ENCODE assay signal across 10 cellular contexts in genomic region chr1:9787702-9788101, GRCh38. TPM values are rescaled to one million over a fixed set of nuclear protein-coding genes. Genes with fewer than 3 reads are reported as not detected.
DNase-seq lines count a peak whose midpoint lies in the region; ATAC-seq, FAIRE-seq and TF ChIP-seq lines count a peak whose summit lies in the region.
"Had no signal": no experiment of that assay in that cellular context is flagged by ENCODE, and none has a peak within 500 bp of the region (broad histone marks: within the 10 kb centered on the region; RNA-seq: fewer than 3 reads in every experiment).

No MANE protein-coding gene starts in this region.

- H3K9ac ChIP-seq in HepG2 (ENCODE audit: insufficient read depth, low read depth, low read length), result no peak overlapping the region

- H3K9me3 Mint-ChIP-seq in activated B cell treated with CpG ODN at 0.5 μM for 24 hours, result no peaks in the 10 kb centered on the region
- no peaks in the 10 kb centered on the region for H3K9me3 Mint-ChIP-seq in immature natural killer cell

- H3K27ac ChIP-seq in DOHH2 (ENCODE audit: low read depth, low read length) (peak overlapping the region; percentile 94), HepG2 (ENCODE audit: extremely low read length, insufficient read depth, low read length) (no peak overlapping the region)
- H3K27ac ChIP-seq: thyroid gland had no signal

- POLR2A ChIA-PET in activated B cell treated with CpG ODN at 0.5 μM for 24 hours (lab: Charles Lee) (no interaction called here), HepG2 (lab: Yijun Ruan, JAX) (no interaction called here)

- ATAC-seq in HG02970 (IDR thresholded peaks at IDR 0.05; ENCODE audit: low FRiP score, unreplicated experiment), result peak; percentile 61
- peak; percentile 91 for ATAC-seq in activated B cell treated with CpG ODN at 0.5 μM for 24 hours (ENCODE audit: low read depth)
- ATAC-seq in Right ventricle myocardium superior (ENCODE audit: poor library complexity), result no peak
- no peak for ATAC-seq in HepG2

- H3K27me3 Mint-ChIP-seq in activated B cell treated with CpG ODN at 0.5 μM for 24 hours (no peaks in the 10 kb centered on the region), immature natural killer cell (ENCODE audit: low read depth in 3 of 3) (peaks cover 0 to 2% (median 0%) of the 10 kb centered on the region in 3 donors)

- H3K36me3 ChIP-seq in DOHH2 (ENCODE audit: control insufficient read depth, low read length) (peaks cover 23% of the 10 kb centered on the region), HepG2 (replicated peaks in 1 of 2; ENCODE audit: control insufficient read depth in 1 of 2, insufficient read depth in 2 of 2, low read length in 2 of 2) (no peaks in the 10 kb centered on the region)
- H3K36me3 ChIP-seq: thyroid gland had no signal

- FAIRE-seq in HepG2 (lab: Jason Lieb, UNC), result no peak

- intact Hi-C loops in activated B cell treated with CpG ODN at 0.5 μM for 24 hours (cut with micrococcal nuclease) (loop anchor here (1.0 to 10.0 kb wide), 3 partner anchors 38 to 247 kb away; partner anchors contain the start of genes LZIC, NMNAT1 and UBE4B), Right ventricle myocardium superior (cut with DNase I) (no loop called here), HepG2 (cut with micrococcal nuclease; ENCODE audit: unreplicated experiment) (no loop called here)

- no peak for TF ChIP-seq POLR2A in HepG2 (IDR thresholded peaks at IDR 0.05; ENCODE audit: insufficient read depth in 1 of 2, low read depth in 2 of 2, low read length in 2 of 2)

- H3K9me2 ChIP-seq in DOHH2 (replicated peaks; ENCODE audit: control insufficient read depth, low read length), result no peaks in the 10 kb centered on the region

- H3K4me3 Mint-ChIP-seq in activated B cell treated with CpG ODN at 0.5 μM for 24 hours (peak overlapping the region; percentile 78), immature natural killer cell (peak overlapping the region in 4 of 5 donors; percentile 2 to 81 (median 49))

- DNase-seq in activated B cell treated with CpG ODN at 0.5 μM for 24 hours, result peak; percentile 18
- DNase-seq in immature natural killer cell, result peak in 1 of 3 donors; percentile 30
- DNase-seq in Right ventricle myocardium superior, result no peak
- no peak for DNase-seq in HepG2 (ENCODE audit: low spot score)
- no peak for DNase-seq in UCSD-AML1 (lab: John Stamatoyannopoulos, UW; ENCODE audit: unreplicated experiment)
- DNase-seq in amygdala (lab: John Stamatoyannopoulos, UW), result no peak
- DNase-seq: SHP77, thyroid gland had no signal

- H3K9me3 ChIP-seq in DOHH2 (ENCODE audit: control insufficient read depth, insufficient read depth, low read length) (no peaks in the 10 kb centered on the region), HepG2 (ENCODE audit: low read length) (no peaks in the 10 kb centered on the region)
- H3K9me3 ChIP-seq: thyroid gland had no signal

- in situ Hi-C loops in HepG2 (cut with HindIII; ENCODE audit: extremely low pct_ligation_motif_present, low pct_unique_long_range_greater_than_20kb), result loop anchor here (5.0 kb wide), 1 partner anchor 80 kb away; no protein-coding TSS in a partner anchor

- H2AFZ ChIP-seq in HepG2 (ENCODE audit: low read length), result no peak overlapping the region

- H3K79me2 ChIP-seq in DOHH2 (ENCODE audit: control insufficient read depth, low read length) (peaks cover 93% of the 10 kb centered on the region), HepG2 (ENCODE audit: insufficient read depth, low read length) (peaks cover 25% of the 10 kb centered on the region)

- no TSS peak for BruUV-seq in HepG2 (replicated peaks; lab: Mats Ljungman, UMichigan)

- TF ChIP-seq RAD21 in HepG2 (CRISPR knock-in tag; IDR thresholded peaks at IDR 0.05), result no peak

- H3K36me3 Mint-ChIP-seq in activated B cell treated with CpG ODN at 0.5 μM for 24 hours (ENCODE audit: low read depth), result no peaks in the 10 kb centered on the region
- H3K36me3 Mint-ChIP-seq in immature natural killer cell, result no peaks in the 10 kb centered on the region

- H3K4me2 ChIP-seq in DOHH2 (ENCODE audit: low read length) (peak overlapping the region; percentile 98), HepG2 (ENCODE audit: low read depth, low read length) (no peak overlapping the region)

- H3F3A ChIP-seq in DOHH2 (ENCODE audit: control insufficient read depth, insufficient read depth), result peaks cover 37% of the 10 kb centered on the region

- H3K4me3 ChIP-seq in DOHH2 (ENCODE audit: low read length) (peak overlapping the region; percentile 74), HepG2 (replicated peaks in 1 of 3; ENCODE audit: insufficient read depth in 1 of 3, low read depth in 2 of 3, low read length in 3 of 3) (no peak overlapping the region)
- H3K4me3 ChIP-seq: thyroid gland had no signal

- CTCF ChIA-PET in activated B cell treated with CpG ODN at 0.5 μM for 24 hours (lab: Charles Lee), result interaction anchor here (6.9 kb wide), 1 partner anchor 79 kb away, joined by 156 read pairs; no protein-coding TSS in a partner anchor
- CTCF ChIA-PET in HepG2 (lab: Yijun Ruan, JAX; ENCODE audit: low intra/inter-chr PET ratio, low total read pairs), result no interaction called here

- no peaks in the 10 kb centered on the region; the same call in 1 of the 2 replicates for H4K20me1 ChIP-seq in DOHH2 (ENCODE audit: control insufficient read depth, insufficient read depth, low read depth, low read length)
- H4K20me1 ChIP-seq in HepG2 (ENCODE audit: insufficient read depth, low read length), result 0 out of 2 replicates have a peak, but pooled peaks cover 6% of the 10 kb centered on the region

- TF ChIP-seq EP300 in HepG2 (IDR thresholded peaks at IDR 0.05; ENCODE audit: low read depth in 2 of 2, low read length in 2 of 2) (no peak), HepG2 (CRISPR knock-in tag; IDR thresholded peaks at IDR 0.05; ENCODE audit: borderline replicate concordance) (no peak)

- H3K4me1 Mint-ChIP-seq in activated B cell treated with CpG ODN at 0.5 μM for 24 hours (peaks cover 33% of the 10 kb centered on the region), immature natural killer cell (peaks cover 22 to 36% of the 10 kb centered on the region in 2 donors)

- WGBS in HepG2 (ENCODE audit: low lambda C conversion rate), result 98% methylated on average over 8 of the region's 8 CpGs

- no peaks in the 10 kb centered on the region for H3K27me3 ChIP-seq in DOHH2 (ENCODE audit: control insufficient read depth, low read length)
- no peaks in the 10 kb centered on the region for H3K27me3 ChIP-seq in HepG2 (ENCODE audit: control insufficient read depth in 1 of 2, insufficient read depth in 2 of 2, low read length in 2 of 2)
- H3K27me3 ChIP-seq: thyroid gland had no signal

- H3K4me1 ChIP-seq in DOHH2 (ENCODE audit: control insufficient read depth, low read length), result peaks cover 87% of the 10 kb centered on the region
- H3K4me1 ChIP-seq in HepG2 (ENCODE audit: insufficient read depth, low read length), result peaks cover 6% of the 10 kb centered on the region; the same call in 1 of the 2 replicates

- TF ChIP-seq CTCF in DOHH2 (IDR thresholded peaks at IDR 0.05; ENCODE audit: low read depth, low read length, poor library complexity, severe bottlenecking) (no peak), activated B cell treated with CpG ODN at 0.5 μM for 24 hours (IDR thresholded peaks at IDR 0.05) (no peak), HepG2 (CRISPR knock-in tag; IDR thresholded peaks at IDR 0.05) (no peak)

- H3K27ac Mint-ChIP-seq in activated B cell treated with CpG ODN at 0.5 μM for 24 hours, result peak overlapping the region; percentile 92
- H3K27ac Mint-ChIP-seq in immature natural killer cell, result peak overlapping the region; percentile 51 to 72 (median 68)

TF ChIP-seq in HepG2, 621 proteins besides CTCF, POLR2A, EP300 and RAD21:
- no peak for TF ChIP-seq NONO (IDR thresholded peaks at IDR 0.05)
- TF ChIP-seq NONO (CRISPR knock-in tag; conservative IDR thresholded peaks at IDR 0.05), result no peak
- no peak for TF ChIP-seq ZNF605 (CRISPR knock-in tag; IDR thresholded peaks at IDR 0.05)
- no peak for TF ChIP-seq BHLHE40 (IDR thresholded peaks at IDR 0.05; ENCODE audit: low read length)
- no peak for TF ChIP-seq HOXD1 (CRISPR knock-in tag; IDR thresholded peaks at IDR 0.05)
- no peak for TF ChIP-seq PCBP1 (IDR thresholded peaks at IDR 0.05; ENCODE audit: borderline replicate concordance, low read depth, low read length)
- TF ChIP-seq SNAI1 (CRISPR knock-in tag; IDR thresholded peaks at IDR 0.05; ENCODE audit: borderline replicate concordance), result no peak

RNA-seq across cellular contexts. Expression of gene CLSTN1, which starts 36.1 kb away (rescaled TPM):
- total RNA-seq in activated B cell treated with CpG ODN at 0.5 μM for 24 hours (50.7 and 52.2 TPM in 2 replicates), Right ventricle myocardium superior (48.8 TPM), HepG2 (2016; rRNA removed; fragmentation: Illumina TruSeq; extraction: Trizol) (11.9 and 19.7 TPM in 2 replicates)
- polyA plus RNA-seq in immature natural killer cell (10 to 100 TPM in 2 of 3 donors, 1 to 10 TPM in 1; 7.4 to 35.7 (median 11.0) TPM), HepG2 (2011; rRNA removed) (29.8 and 35.3 TPM in 2 replicates)
- total RNA-seq in HepG2 (2016; cell fraction: cytosol; rRNA removed; fragmentation: Illumina TruSeq; extraction: Trizol; ENCODE audit: low read depth), result 2.9 and 4.1 TPM in 2 replicates
- 9.1 and 22.6 TPM in 2 replicates for total RNA-seq in HepG2 (2016; cell fraction: insoluble cytoplasmic fraction; rRNA removed; fragmentation: Illumina TruSeq; extraction: Trizol)
- 6.8 and 8.1 TPM in 2 replicates for total RNA-seq in HepG2 (2016; cell fraction: membrane; rRNA removed; fragmentation: Illumina TruSeq; extraction: Trizol)
- 30.2 and 36.0 TPM in 2 replicates for total RNA-seq in HepG2 (2016; cell fraction: nucleus; rRNA removed; fragmentation: Illumina TruSeq; extraction: Trizol)
- 32.1 and 32.2 TPM in 2 replicates for polyA plus RNA-seq in HepG2 (2011; cell fraction: cytosol; rRNA removed)
- polyA plus RNA-seq in HepG2 (2011; cell fraction: nucleus; rRNA removed), result 58.5 and 61.2 TPM in 2 replicates
- polyA plus RNA-seq in HepG2 (2012), result 58.8 and 80.4 TPM in 2 replicates
- 3.4 and 3.6 TPM in 2 replicates for polyA plus RNA-seq in HepG2 (2016; cell fraction: cytosol; fragmentation: Illumina TruSeq; extraction: Trizol; ENCODE audit: low read depth)
- 15.5 and 22.9 TPM in 2 replicates for polyA plus RNA-seq in HepG2 (2016; cell fraction: insoluble cytoplasmic fraction; fragmentation: Illumina TruSeq; extraction: Trizol; ENCODE audit: low read depth)
- polyA plus RNA-seq in HepG2 (2016; cell fraction: membrane; fragmentation: Illumina TruSeq; extraction: Trizol; ENCODE audit: low read depth), result 8.3 and 9.9 TPM in 2 replicates
- polyA plus RNA-seq in HepG2 (2016; cell fraction: nucleus; fragmentation: Illumina TruSeq; extraction: Trizol; ENCODE audit: insufficient read depth, low read depth), result 82.7 and 87.2 TPM in 2 replicates
- 22.8 and 40.9 TPM in 2 replicates for polyA minus RNA-seq in HepG2 (2011; rRNA and poly(A)+ RNA removed; ENCODE audit: low replicate concordance)
- 40.7 and 51.6 TPM in 2 replicates for polyA minus RNA-seq in HepG2 (2011; cell fraction: cytosol; rRNA and poly(A)+ RNA removed)
- 24.4 and 24.8 TPM in 2 replicates for polyA minus RNA-seq in HepG2 (2011; cell fraction: nucleus; rRNA and poly(A)+ RNA removed)

Comparison
In these comparisons a context has a peak if more than half of its experiments do, and no peak if none do; other contexts are left out.
1. ATAC-seq: peak in HG02970 (single experiment) and activated B cell treated with CpG ODN at 0.5 μM for 24 hours (single experiment); none in Right ventricle myocardium superior (single experiment) and HepG2 (single experiment).